ENCODE assay signal across 27 cellular contexts in the genomic region with DNA sequence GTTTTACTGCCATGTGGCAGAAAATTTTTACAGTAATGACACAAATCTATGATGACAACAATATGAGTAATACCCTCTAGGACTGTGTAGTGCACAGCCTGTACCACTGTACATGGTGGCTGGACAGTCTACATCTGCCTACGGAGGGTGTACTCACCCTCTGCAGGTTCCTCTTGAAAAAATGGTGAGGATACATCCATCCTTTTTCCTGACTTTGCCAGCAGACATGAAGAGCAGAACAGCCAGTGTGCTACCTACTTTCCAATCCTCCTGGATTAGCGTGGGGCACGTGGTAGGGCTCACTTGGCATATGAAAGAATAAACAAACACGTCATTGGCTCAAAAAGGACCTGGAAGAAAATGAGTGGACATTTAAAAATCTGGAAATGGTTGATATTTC.
DNase-seq lines count a peak whose midpoint lies in the region; ATAC-seq and TF ChIP-seq lines count a peak whose summit lies in the region.
"Had no signal": no experiment of that assay in that cellular context is flagged by ENCODE, and none has a peak within 500 bp of the region (broad histone marks: within the 10 kb centered on the region; RNA-seq: fewer than 3 reads in every experiment).

No MANE protein-coding gene starts in this region.

- H3K27ac ChIP-seq in dorsolateral prefrontal cortex: no peak overlapping the region
- no peak overlapping the region for H3K27ac ChIP-seq in naive thymus-derived CD4-positive, alpha-beta T cell (ENCODE audit: low read depth, low read length)
- H3K27ac ChIP-seq: heart left ventricle, KMS-11, neutrophil, SK-N-MC, stomach, thyroid gland had no signal

- no peak for TF ChIP-seq CTCF in HFFc6 (IDR thresholded peaks at IDR 0.05)
- no peak for TF ChIP-seq CTCF in retinal pigment epithelial cell (conservative IDR thresholded peaks at IDR 0.05; ENCODE audit: low read depth, low read length)
- no peak for TF ChIP-seq CTCF in dorsolateral prefrontal cortex (IDR thresholded peaks at IDR 0.05 in 54 of 56, conservative IDR thresholded peaks at IDR 0.05 in 2 of 56; ENCODE audit: low read depth in 1 of 56, partially characterized antibody in 56 of 56)

- H3K9me3 ChIP-seq in naive thymus-derived CD4-positive, alpha-beta T cell (ENCODE audit: control insufficient read depth in 2 of 3, low read length in 3 of 3): no peaks in the 10 kb centered on the region
- H3K9me3 ChIP-seq: breast epithelium, heart left ventricle, neutrophil, thyroid gland had no signal

- H3K4me1 Mint-ChIP-seq in activated CD4-positive, alpha-beta T cell treated with anti-CD3 and anti-CD28 coated beads for 36 hours: peaks cover 18% of the 10 kb centered on the region
- H3K4me1 Mint-ChIP-seq in HFFc6 (ENCODE audit: low read depth): peaks cover 81% of the 10 kb centered on the region
- no peaks in the 10 kb centered on the region for H3K4me1 Mint-ChIP-seq in activated T-helper 17 cell treated with anti-CD3 and anti-CD28 coated beads, Interleukin-2, amount 50 U/mL, for 72 hours
- H3K4me1 Mint-ChIP-seq in naive thymus-derived CD4-positive, alpha-beta T cell: peaks cover 6 to 37% (median 21%) of the 10 kb centered on the region in 7 donors
- H3K4me1 Mint-ChIP-seq: memory B cell had no signal

- peak; percentile 63 for ATAC-seq in activated CD4-positive, alpha-beta T cell treated with anti-CD3 and anti-CD28 coated beads for 36 hours
- ATAC-seq in activated T-helper 17 cell treated with anti-CD3 and anti-CD28 coated beads, Interleukin-2, amount 50 U/mL, for 72 hours (replicated peaks): peak; percentile 57
- no peak for ATAC-seq in naive thymus-derived CD4-positive, alpha-beta T cell
- ATAC-seq: heart left ventricle had no signal

- H3K9me3 Mint-ChIP-seq in activated CD4-positive, alpha-beta T cell treated with anti-CD3 and anti-CD28 coated beads for 36 hours (ENCODE audit: low read depth): no peaks in the 10 kb centered on the region
- H3K9me3 Mint-ChIP-seq in HFFc6: no peaks in the 10 kb centered on the region
- no peaks in the 10 kb centered on the region for H3K9me3 Mint-ChIP-seq in activated T-helper 17 cell treated with anti-CD3 and anti-CD28 coated beads, Interleukin-2, amount 50 U/mL, for 72 hours
- H3K9me3 Mint-ChIP-seq in naive thymus-derived CD4-positive, alpha-beta T cell: peaks cover 0 to 6% (median 0%) of the 10 kb centered on the region in 11 donors
- H3K9me3 Mint-ChIP-seq: CD4-positive, CD25-positive, alpha-beta regulatory T cell; memory B cell had no signal

- peaks cover 0 to 7% (median 0%) of the 10 kb centered on the region in 45 donors for H3K27me3 ChIP-seq in dorsolateral prefrontal cortex
- no peaks in the 10 kb centered on the region for H3K27me3 ChIP-seq in naive thymus-derived CD4-positive, alpha-beta T cell (ENCODE audit: control insufficient read depth in 2 of 2, insufficient read depth in 2 of 2, low read length in 2 of 2)
- H3K27me3 ChIP-seq: breast epithelium, thyroid gland had no signal

- CTCF ChIA-PET in activated CD4-positive, alpha-beta T cell treated with anti-CD3 and anti-CD28 coated beads for 36 hours (lab: Charles Lee): no interaction called here
- CTCF ChIA-PET in naive thymus-derived CD4-positive, alpha-beta T cell (lab: Charles Lee): no interaction called here

- H3K36me3 ChIP-seq in naive thymus-derived CD4-positive, alpha-beta T cell (ENCODE audit: control insufficient read depth in 2 of 3, insufficient read depth in 3 of 3, low read length in 3 of 3): no peaks in the 10 kb centered on the region
- H3K36me3 ChIP-seq: breast epithelium, heart left ventricle, neutrophil, stomach, thyroid gland had no signal

- no peak overlapping the region for H3K4me3 Mint-ChIP-seq in activated CD4-positive, alpha-beta T cell treated with anti-CD3 and anti-CD28 coated beads for 36 hours
- H3K4me3 Mint-ChIP-seq in HFFc6: no peak overlapping the region
- no peak overlapping the region for H3K4me3 Mint-ChIP-seq in activated T-helper 17 cell treated with anti-CD3 and anti-CD28 coated beads, Interleukin-2, amount 50 U/mL, for 72 hours
- no peak overlapping the region for H3K4me3 Mint-ChIP-seq in naive thymus-derived CD4-positive, alpha-beta T cell
- H3K4me3 Mint-ChIP-seq: CD4-positive, CD25-positive, alpha-beta regulatory T cell; memory B cell had no signal

- peaks cover 0 to 25% of the 10 kb centered on the region in 2 donors for H3K4me1 ChIP-seq in naive thymus-derived CD4-positive, alpha-beta T cell (ENCODE audit: control insufficient read depth in 2 of 2, insufficient read depth in 2 of 2, low read length in 2 of 2)
- H3K4me1 ChIP-seq: breast epithelium, thyroid gland had no signal

- H3K27me3 Mint-ChIP-seq in activated CD4-positive, alpha-beta T cell treated with anti-CD3 and anti-CD28 coated beads for 36 hours: peaks cover 2% of the 10 kb centered on the region
- H3K27me3 Mint-ChIP-seq in HFFc6 (ENCODE audit: insufficient read depth): no peaks in the 10 kb centered on the region; the same call in none of the 2 replicates
- H3K27me3 Mint-ChIP-seq in activated T-helper 17 cell treated with anti-CD3 and anti-CD28 coated beads, Interleukin-2, amount 50 U/mL, for 72 hours: no peaks in the 10 kb centered on the region
- peaks cover 0 to 23% (median 0%) of the 10 kb centered on the region in 5 donors for H3K27me3 Mint-ChIP-seq in naive thymus-derived CD4-positive, alpha-beta T cell

- POLR2A ChIA-PET in activated CD4-positive, alpha-beta T cell treated with anti-CD3 and anti-CD28 coated beads for 36 hours (lab: Charles Lee): no interaction called here
- POLR2A ChIA-PET in naive thymus-derived CD4-positive, alpha-beta T cell (lab: Charles Lee): interaction anchor here (1.2 kb wide), 1 partner anchor 156 kb away, joined by 3 read pairs; no protein-coding TSS in a partner anchor

- no peak overlapping the region for H3K27ac Mint-ChIP-seq in activated CD4-positive, alpha-beta T cell treated with anti-CD3 and anti-CD28 coated beads for 36 hours
- no peak overlapping the region for H3K27ac Mint-ChIP-seq in HFFc6
- no peak overlapping the region for H3K27ac Mint-ChIP-seq in activated T-helper 17 cell treated with anti-CD3 and anti-CD28 coated beads, Interleukin-2, amount 50 U/mL, for 72 hours
- H3K27ac Mint-ChIP-seq in naive thymus-derived CD4-positive, alpha-beta T cell: no peak overlapping the region
- H3K27ac Mint-ChIP-seq: memory B cell, progenitor cell of endocrine pancreas had no signal

- intact Hi-C loops in activated CD4-positive, alpha-beta T cell treated with anti-CD3 and anti-CD28 coated beads for 36 hours (cut with DNase I, micrococcal nuclease): loop anchor here (5.0 to 10.0 kb wide), 3 partner anchors 155 to 298 kb away; no protein-coding TSS in a partner anchor
- intact Hi-C loops in dorsolateral prefrontal cortex (cut with DNase I): loop anchor here (5.0 to 10.0 kb wide), 4 partner anchors 158 to 1135 kb away; no protein-coding TSS in a partner anchor
- intact Hi-C loops in naive thymus-derived CD4-positive, alpha-beta T cell (cut with micrococcal nuclease): loop anchor here (5.0 to 10.0 kb wide), 4 partner anchors 298 to 1615 kb away; no protein-coding TSS in a partner anchor

- no peak for DNase-seq in activated CD4-positive, alpha-beta T cell treated with anti-CD3 and anti-CD28 coated beads for 36 hours
- no peak for DNase-seq in activated CD4-positive, alpha-beta T cell treated with anti-CD3 and anti-CD28 coated beads for 48 hours
- DNase-seq in HFFc6 (peak; percentile 36), retinal pigment epithelial cell (ENCODE audit: low read depth) (peak; percentile 17), dorsolateral prefrontal cortex (no peak), HuH-7 (ENCODE audit: low spot score) (no peak)
- DNase-seq in naive thymus-derived CD4-positive, alpha-beta T cell: no peak
- DNase-seq: 8988T; activated CD4-positive, alpha-beta T cell treated with anti-CD3 and anti-CD28 coated beads for 4 hours; activated T-cell treated with anti-CD3 and anti-CD28 coated beads, Interleukin-2, amount 50 U/mL, for 1 hour; CD4-positive, CD25-positive, alpha-beta regulatory T cell; effector memory CD4-positive, alpha-beta T cell; GOT3; heart left ventricle; kidney glomerular epithelial cell; NCI-H1436; NCI-H345; stomach; T-helper 2 cell; thyroid gland had no signal

- H3K4me3 ChIP-seq in retinal pigment epithelial cell (ENCODE audit: low read length): no peak overlapping the region
- no peak overlapping the region for H3K4me3 ChIP-seq in dorsolateral prefrontal cortex
- H3K4me3 ChIP-seq in naive thymus-derived CD4-positive, alpha-beta T cell (ENCODE audit: low read length): no peak overlapping the region
- H3K4me3 ChIP-seq: breast epithelium, heart left ventricle, SK-N-MC, stomach, thyroid gland had no signal

- peaks cover 2% of the 10 kb centered on the region for H3K36me3 Mint-ChIP-seq in activated CD4-positive, alpha-beta T cell treated with anti-CD3 and anti-CD28 coated beads for 36 hours (ENCODE audit: low read depth)
- peaks cover 10% of the 10 kb centered on the region; the same call in 1 of the 2 replicates for H3K36me3 Mint-ChIP-seq in HFFc6 (ENCODE audit: low read depth)
- H3K36me3 Mint-ChIP-seq in activated T-helper 17 cell treated with anti-CD3 and anti-CD28 coated beads, Interleukin-2, amount 50 U/mL, for 72 hours (ENCODE audit: low read depth): no peaks in the 10 kb centered on the region
- H3K36me3 Mint-ChIP-seq in naive thymus-derived CD4-positive, alpha-beta T cell: peaks cover 0 to 5% (median 0%) of the 10 kb centered on the region in 5 donors
- H3K36me3 Mint-ChIP-seq: CD4-positive, CD25-positive, alpha-beta regulatory T cell; memory B cell had no signal

Comparison
In these comparisons a context has a peak if more than half of its experiments do, and no peak if none do; other contexts are left out.
1. DNase-seq: peak in HFFc6 (single experiment) and retinal pigment epithelial cell (single experiment); none in activated CD4-positive, alpha-beta T cell treated with anti-CD3 and anti-CD28 coated beads for 36 hours (single experiment), activated CD4-positive, alpha-beta T cell treated with anti-CD3 and anti-CD28 coated beads for 48 hours (single experiment), dorsolateral prefrontal cortex (0 of 10), naive thymus-derived CD4-positive, alpha-beta T cell (0 of 9) and HuH-7 (single experiment).